In the genomic region with DNA sequence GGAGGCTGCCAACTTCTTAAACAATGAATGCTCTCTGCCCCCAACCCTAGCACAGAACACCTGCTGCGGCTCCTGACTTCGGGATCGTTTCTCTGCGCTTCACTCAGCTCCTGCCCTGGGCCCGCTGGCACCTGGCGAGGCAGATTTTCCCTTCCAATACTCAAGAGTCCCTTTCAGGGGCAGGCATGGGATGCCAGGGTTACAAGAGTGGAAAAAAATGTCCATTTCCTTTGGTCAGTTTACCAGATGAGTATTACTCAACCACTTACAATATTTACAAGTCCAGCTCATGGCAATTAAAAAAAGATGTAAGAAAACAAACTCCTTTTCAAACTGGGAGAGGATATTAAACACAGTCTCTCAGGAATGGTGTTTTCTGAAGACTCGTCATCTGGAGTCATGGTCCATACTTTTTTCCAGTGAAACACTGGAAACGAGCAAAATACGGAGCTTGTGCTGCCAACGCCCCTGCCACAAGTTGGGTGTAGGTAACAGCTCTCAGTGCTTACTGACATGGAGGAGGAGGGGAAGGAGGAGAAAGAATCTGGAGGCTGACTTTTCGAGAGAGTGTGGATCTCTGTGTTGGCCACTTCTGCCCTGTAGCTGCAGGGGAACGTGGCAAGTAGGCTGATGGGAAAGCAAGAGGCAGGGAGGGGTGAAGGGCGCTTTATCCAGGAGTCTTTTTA, we compare ENCODE assay signal across 1 cellular context.
TF ChIP-seq lines count a peak whose summit lies in the region.

No MANE protein-coding gene starts in this region.

TF ChIP-seq in H1, 55 proteins besides CTCF, POLR2A, EP300 and RAD21 (continued from another document):
- TF ChIP-seq, protein P1, sequence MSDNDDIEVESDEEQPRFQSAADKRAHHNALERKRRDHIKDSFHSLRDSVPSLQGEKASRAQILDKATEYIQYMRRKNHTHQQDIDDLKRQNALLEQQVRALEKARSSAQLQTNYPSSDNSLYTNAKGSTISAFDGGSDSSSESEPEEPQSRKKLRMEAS (IDR thresholded peaks at IDR 0.05) = no peak
- TF ChIP-seq GTF2F1 (IDR thresholded peaks at IDR 0.05; ENCODE audit: borderline replicate concordance, low read depth, low read length) = no peak
- TF ChIP-seq, protein P2, sequence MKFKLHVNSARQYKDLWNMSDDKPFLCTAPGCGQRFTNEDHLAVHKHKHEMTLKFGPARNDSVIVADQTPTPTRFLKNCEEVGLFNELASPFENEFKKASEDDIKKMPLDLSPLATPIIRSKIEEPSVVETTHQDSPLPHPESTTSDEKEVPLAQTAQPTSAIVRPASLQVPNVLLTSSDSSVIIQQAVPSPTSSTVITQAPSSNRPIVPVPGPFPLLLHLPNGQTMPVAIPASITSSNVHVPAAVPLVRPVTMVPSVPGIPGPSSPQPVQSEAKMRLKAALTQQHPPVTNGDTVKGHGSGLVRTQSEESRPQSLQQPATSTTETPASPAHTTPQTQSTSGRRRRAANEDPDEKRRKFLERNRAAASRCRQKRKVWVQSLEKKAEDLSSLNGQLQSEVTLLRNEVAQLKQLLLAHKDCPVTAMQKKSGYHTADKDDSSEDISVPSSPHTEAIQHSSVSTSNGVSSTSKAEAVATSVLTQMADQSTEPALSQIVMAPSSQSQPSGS (IDR thresholded peaks at IDR 0.05; ENCODE audit: low read length) = no peak
